8 cellular contexts compared by ENCODE assay signal in genomic region chr1:155241069-155241679, GRCh38. TPM values are rescaled to one million over a fixed set of nuclear protein-coding genes. Genes with fewer than 3 reads are reported as not detected.
DNase-seq lines count a peak whose midpoint lies in the region; ATAC-seq and TF ChIP-seq lines count a peak whose summit lies in the region.

No MANE protein-coding gene starts in this region.

- ATAC-seq in stimulated activated naive CD8-positive, alpha-beta T cell treated with anti-CD3 and anti-CD28 coated beads, Interleukin-15, amount 100 ng/mL, for 72 hours = peak; percentile 48
- no peak for ATAC-seq in HG02870 (IDR thresholded peaks at IDR 0.05; ENCODE audit: unreplicated experiment)

- no peaks in the 10 kb centered on the region for H3K9me2 ChIP-seq in OCI-LY1 (ENCODE audit: low read depth, low read length)

- TF ChIP-seq CTCF in OCI-LY1 (IDR thresholded peaks at IDR 0.05; ENCODE audit: low read length) (no peak), epithelial cell of proximal tubule (conservative IDR thresholded peaks at IDR 0.05; ENCODE audit: low read depth, low read length) (no peak)

- no peaks in the 10 kb centered on the region for H4K20me1 ChIP-seq in OCI-LY1 (ENCODE audit: insufficient read depth, low read length)

- peaks cover 15% of the 10 kb centered on the region for H3K36me3 ChIP-seq in OCI-LY1 (ENCODE audit: insufficient read depth, low read length)

- H3K4me1 ChIP-seq in OCI-LY1 (ENCODE audit: insufficient read depth, low read length, severe bottlenecking) (peaks cover 44% of the 10 kb centered on the region), mononuclear cell (ENCODE audit: insufficient read depth, low read length) (peaks cover 63% of the 10 kb centered on the region)

- H3K79me2 ChIP-seq in OCI-LY1 (ENCODE audit: insufficient read depth, low read length) = no peaks in the 10 kb centered on the region

- peak overlapping the region; percentile 81 to 88 for H3K4me3 Mint-ChIP-seq in stimulated activated naive CD8-positive, alpha-beta T cell treated with anti-CD3 and anti-CD28 coated beads, Interleukin-15, amount 100 ng/mL, for 72 hours

- peak; percentile 84 for DNase-seq in DMS153 (lab: John Stamatoyannopoulos, UW)
- DNase-seq in activated CD8-positive, alpha-beta memory T cell treated with anti-CD3 and anti-CD28 coated beads, Interleukin-2, amount 50 U/mL, for 4 hours = peak; percentile 54
- no peak for DNase-seq in epithelial cell of proximal tubule (ENCODE audit: low read depth)
- DNase-seq in stimulated activated naive CD8-positive, alpha-beta T cell treated with anti-CD3 and anti-CD28 coated beads, Interleukin-15, amount 100 ng/mL, for 72 hours = peak; percentile 47 to 68

- peak; percentile 44; the same call in 1 of the 2 replicates for TF ChIP-seq EP300 in Ishikawa (IDR thresholded peaks at IDR 0.05; ENCODE audit: borderline replicate concordance)

- peak overlapping the region; percentile 70 for H3K27ac ChIP-seq in OCI-LY1 (ENCODE audit: low read depth, low read length, poor library complexity, severe bottlenecking)

- peak overlapping the region; percentile 76 for H3K4me2 ChIP-seq in OCI-LY1 (ENCODE audit: low read length)

- H3K27me3 ChIP-seq in OCI-LY1 (ENCODE audit: insufficient read depth, low read length) (no peaks in the 10 kb centered on the region), mononuclear cell (ENCODE audit: insufficient read depth, low read length) (no peaks in the 10 kb centered on the region)

- peaks cover 54% of the 10 kb centered on the region for H3K4me1 Mint-ChIP-seq in stimulated activated naive CD8-positive, alpha-beta T cell treated with anti-CD3 and anti-CD28 coated beads, Interleukin-15, amount 100 ng/mL, for 72 hours

- peak overlapping the region; percentile 93 to 97 for H3K27ac Mint-ChIP-seq in stimulated activated naive CD8-positive, alpha-beta T cell treated with anti-CD3 and anti-CD28 coated beads, Interleukin-15, amount 100 ng/mL, for 72 hours

- no peaks in the 10 kb centered on the region for H3F3A ChIP-seq in OCI-LY1 (ENCODE audit: insufficient read depth, low read length)

- H3K9me3 ChIP-seq in OCI-LY1 (ENCODE audit: low read length) (no peaks in the 10 kb centered on the region), mononuclear cell (ENCODE audit: low read depth, low read length) (no peaks in the 10 kb centered on the region)

- H3K9ac ChIP-seq in OCI-LY1 (ENCODE audit: low read length) = peak overlapping the region; percentile 36; the same call in 1 of the 2 replicates

- peak overlapping the region; percentile 60 for H3K4me3 ChIP-seq in OCI-LY1 (ENCODE audit: low read depth, low read length, poor library complexity, severe bottlenecking)
- H3K4me3 ChIP-seq in epithelial cell of proximal tubule (ENCODE audit: low read depth, low read length) = peak overlapping the region; percentile 63
- H3K4me3 ChIP-seq in mononuclear cell (ENCODE audit: low read length) = peak overlapping the region; percentile 51

- H2AFZ ChIP-seq in OCI-LY1 (ENCODE audit: low read length) = no peak overlapping the region

- no peak for TF ChIP-seq RAD21 in Ishikawa (IDR thresholded peaks at IDR 0.05; ENCODE audit: low read depth)

- H3K27me3 Mint-ChIP-seq in stimulated activated naive CD8-positive, alpha-beta T cell treated with anti-CD3 and anti-CD28 coated beads, Interleukin-15, amount 100 ng/mL, for 72 hours = no peaks in the 10 kb centered on the region

- no peaks in the 10 kb centered on the region for H3K9me3 Mint-ChIP-seq in stimulated activated naive CD8-positive, alpha-beta T cell treated with anti-CD3 and anti-CD28 coated beads, Interleukin-15, amount 100 ng/mL, for 72 hours

TF ChIP-seq in Ishikawa, 13 proteins besides CTCF, POLR2A, EP300 and RAD21:
- TF ChIP-seq, protein P1, sequence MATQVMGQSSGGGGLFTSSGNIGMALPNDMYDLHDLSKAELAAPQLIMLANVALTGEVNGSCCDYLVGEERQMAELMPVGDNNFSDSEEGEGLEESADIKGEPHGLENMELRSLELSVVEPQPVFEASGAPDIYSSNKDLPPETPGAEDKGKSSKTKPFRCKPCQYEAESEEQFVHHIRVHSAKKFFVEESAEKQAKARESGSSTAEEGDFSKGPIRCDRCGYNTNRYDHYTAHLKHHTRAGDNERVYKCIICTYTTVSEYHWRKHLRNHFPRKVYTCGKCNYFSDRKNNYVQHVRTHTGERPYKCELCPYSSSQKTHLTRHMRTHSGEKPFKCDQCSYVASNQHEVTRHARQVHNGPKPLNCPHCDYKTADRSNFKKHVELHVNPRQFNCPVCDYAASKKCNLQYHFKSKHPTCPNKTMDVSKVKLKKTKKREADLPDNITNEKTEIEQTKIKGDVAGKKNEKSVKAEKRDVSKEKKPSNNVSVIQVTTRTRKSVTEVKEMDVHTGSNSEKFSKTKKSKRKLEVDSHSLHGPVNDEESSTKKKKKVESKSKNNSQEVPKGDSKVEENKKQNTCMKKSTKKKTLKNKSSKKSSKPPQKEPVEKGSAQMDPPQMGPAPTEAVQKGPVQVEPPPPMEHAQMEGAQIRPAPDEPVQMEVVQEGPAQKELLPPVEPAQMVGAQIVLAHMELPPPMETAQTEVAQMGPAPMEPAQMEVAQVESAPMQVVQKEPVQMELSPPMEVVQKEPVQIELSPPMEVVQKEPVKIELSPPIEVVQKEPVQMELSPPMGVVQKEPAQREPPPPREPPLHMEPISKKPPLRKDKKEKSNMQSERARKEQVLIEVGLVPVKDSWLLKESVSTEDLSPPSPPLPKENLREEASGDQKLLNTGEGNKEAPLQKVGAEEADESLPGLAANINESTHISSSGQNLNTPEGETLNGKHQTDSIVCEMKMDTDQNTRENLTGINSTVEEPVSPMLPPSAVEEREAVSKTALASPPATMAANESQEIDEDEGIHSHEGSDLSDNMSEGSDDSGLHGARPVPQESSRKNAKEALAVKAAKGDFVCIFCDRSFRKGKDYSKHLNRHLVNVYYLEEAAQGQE (IDR thresholded peaks at IDR 0.05; ENCODE audit: low read depth) = no peak
- TF ChIP-seq CEBPB (IDR thresholded peaks at IDR 0.05) (peak; percentile 51; the same call in 1 of the 2 replicates), USF1 (IDR thresholded peaks at IDR 0.05) (peak; percentile 100), YY1 (IDR thresholded peaks at IDR 0.05; ENCODE audit: low read depth) (peak; percentile 99), TEAD4 (IDR thresholded peaks at IDR 0.05) (peak; percentile 12; the same call in 1 of the 2 replicates), TCF12 (IDR thresholded peaks at IDR 0.05; ENCODE audit: low read depth) (no peak), EGR1 (IDR thresholded peaks at IDR 0.05) (peak; percentile 52; the same call in 1 of the 2 replicates)
- TF ChIP-seq, protein P2, sequence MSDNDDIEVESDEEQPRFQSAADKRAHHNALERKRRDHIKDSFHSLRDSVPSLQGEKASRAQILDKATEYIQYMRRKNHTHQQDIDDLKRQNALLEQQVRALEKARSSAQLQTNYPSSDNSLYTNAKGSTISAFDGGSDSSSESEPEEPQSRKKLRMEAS (IDR thresholded peaks at IDR 0.05) = peak; percentile 41; the same call in 1 of the 2 replicates

RNA-seq across cellular contexts. Expression of gene ENTREP3, which starts 14.1 kb away (rescaled TPM):
- 10.8 and 15.9 TPM in 2 replicates for total RNA-seq in epithelial cell of proximal tubule
- total RNA-seq in mononuclear cell = 2.1 TPM

RNA-seq across cellular contexts. Expression of gene SCAMP3, which starts 21.0 kb away (rescaled TPM):
- 61.8 and 89.7 TPM in 2 replicates for total RNA-seq in epithelial cell of proximal tubule
- 17.9 TPM for total RNA-seq in mononuclear cell

RNA-seq across cellular contexts. Expression of gene CLK2, which starts 32.1 kb away (rescaled TPM):
- 20.7 and 43.7 TPM in 2 replicates for total RNA-seq in epithelial cell of proximal tubule
- total RNA-seq in mononuclear cell = 18.2 TPM

RNA-seq across cellular contexts. Expression of gene MTX1, which starts 32.7 kb away (rescaled TPM):
- 75.2 and 132 TPM in 2 replicates for total RNA-seq in epithelial cell of proximal tubule
- 16.1 TPM for total RNA-seq in mononuclear cell

RNA-seq across cellular contexts. Expression of gene THBS3, which starts 33.5 kb away (rescaled TPM):
- total RNA-seq in epithelial cell of proximal tubule (4.9 and 13.2 TPM in 2 replicates), mononuclear cell (8.0 TPM)
